8 cellular contexts compared by ENCODE assay signal in genomic region chr11:43358308-43358669, GRCh38. TPM values are rescaled to one million over a fixed set of nuclear protein-coding genes. Genes with fewer than 3 reads are reported as not detected.
DNase-seq lines count a peak whose midpoint lies in the region; ATAC-seq and TF ChIP-seq lines count a peak whose summit lies in the region.

No MANE protein-coding gene starts in this region.

- H3K27me3 Mint-ChIP-seq in T-helper 2 cell treated with Interferon-gamma antibody and Interleukin-4, amounts not matched to agents 5 μg/mL and 100 μg/mL, for 36 hours (ENCODE audit: low read depth) = no peaks in the 10 kb centered on the region

- no peaks in the 10 kb centered on the region for H3K9me3 ChIP-seq in heart left ventricle

- peaks cover 31% of the 10 kb centered on the region for H3K4me1 Mint-ChIP-seq in T-helper 2 cell treated with Interferon-gamma antibody and Interleukin-4, amounts not matched to agents 5 μg/mL and 100 μg/mL, for 36 hours (ENCODE audit: low read depth)

- H3K27me3 ChIP-seq in heart left ventricle = no peaks in the 10 kb centered on the region

- no peak for TF ChIP-seq CTCF in heart left ventricle (IDR thresholded peaks at IDR 0.05)

- peaks cover 2 to 43% (median 20%) of the 10 kb centered on the region in 12 donors for H3K4me1 ChIP-seq in heart left ventricle

- H3K36me3 ChIP-seq in heart left ventricle = peaks cover 0 to 8% (median 0%) of the 10 kb centered on the region in 9 donors

- peak overlapping the region; percentile 90 for H3K4me3 Mint-ChIP-seq in T-helper 2 cell treated with Interferon-gamma antibody and Interleukin-4, amounts not matched to agents 5 μg/mL and 100 μg/mL, for 36 hours

- peak overlapping the region; percentile 82 to 95 (median 90) for H3K27ac ChIP-seq in heart left ventricle
- H3K27ac ChIP-seq in skin epidermis = peak overlapping the region in 20 of 21 experiments; percentile 82 to 99 (median 94)

- ATAC-seq in heart left ventricle (peak in 3 of 4 donors; percentile 18 to 36 (median 18)), HG03460 (IDR thresholded peaks at IDR 0.05; ENCODE audit: unreplicated experiment) (no peak)

- 5 to 7% (median 6%) methylated on average over 7 of the region's 7 CpGs for WGBS in heart left ventricle, 4 donors

- no peaks in the 10 kb centered on the region for H3K9me3 Mint-ChIP-seq in T-helper 2 cell treated with Interferon-gamma antibody and Interleukin-4, amounts not matched to agents 5 μg/mL and 100 μg/mL, for 36 hours

- H3K4me3 ChIP-seq in heart left ventricle = peak overlapping the region; percentile 60 to 97 (median 88)
- peak overlapping the region; percentile 87 to 100 (median 92) for H3K4me3 ChIP-seq in skin epidermis

- TF ChIP-seq POLR2A in heart left ventricle (IDR thresholded peaks at IDR 0.05) = no peak

- DNase-seq in NCI-H2107 treated with DMSO at 0.1 percent for 48 hours (lab: John Stamatoyannopoulos, UW; ENCODE audit: unreplicated experiment) (peak; percentile 37), NCI-H2107 (lab: John Stamatoyannopoulos, UW) (no peak), heart left ventricle (no peak), UCSD-AML1 (lab: John Stamatoyannopoulos, UW; ENCODE audit: unreplicated experiment) (no peak), OCI-M2 (lab: John Stamatoyannopoulos, UW; ENCODE audit: unreplicated experiment) (no peak)
- DNase-seq in T-helper 2 cell treated with Interferon-gamma antibody and Interleukin-4, amounts not matched to agents 5 μg/mL and 100 μg/mL, for 36 hours (ENCODE audit: low spot score) = no peak

- peak overlapping the region; percentile 96 for H3K27ac Mint-ChIP-seq in T-helper 2 cell treated with Interferon-gamma antibody and Interleukin-4, amounts not matched to agents 5 μg/mL and 100 μg/mL, for 36 hours

- H3K36me3 Mint-ChIP-seq in T-helper 2 cell treated with Interferon-gamma antibody and Interleukin-4, amounts not matched to agents 5 μg/mL and 100 μg/mL, for 36 hours (ENCODE audit: low read depth) = peaks cover 2% of the 10 kb centered on the region

- intact Hi-C loops in heart left ventricle (cut with DNase I) = loop anchor here in 1 of 10 donors (5.0 kb wide), 1 partner anchor 46 kb away; the partner anchor contains the start of gene API5

RNA-seq across cellular contexts. Expression of gene TTC17, which starts 0.4 kb away (rescaled TPM):
- 10 to 100 TPM; 20.9 to 43.9 (median 31.8) TPM for total RNA-seq in heart left ventricle
- 10 to 100 TPM; 22.6 to 26.9 TPM for polyA plus RNA-seq in heart left ventricle

RNA-seq across cellular contexts. Expression of gene API5, which starts 46.5 kb away (rescaled TPM):
- 10 to 100 TPM; 37.2 to 57.9 (median 43.5) TPM for total RNA-seq in heart left ventricle
- 10 to 100 TPM; 11.4 to 39.5 TPM for polyA plus RNA-seq in heart left ventricle
